In the genomic region with DNA sequence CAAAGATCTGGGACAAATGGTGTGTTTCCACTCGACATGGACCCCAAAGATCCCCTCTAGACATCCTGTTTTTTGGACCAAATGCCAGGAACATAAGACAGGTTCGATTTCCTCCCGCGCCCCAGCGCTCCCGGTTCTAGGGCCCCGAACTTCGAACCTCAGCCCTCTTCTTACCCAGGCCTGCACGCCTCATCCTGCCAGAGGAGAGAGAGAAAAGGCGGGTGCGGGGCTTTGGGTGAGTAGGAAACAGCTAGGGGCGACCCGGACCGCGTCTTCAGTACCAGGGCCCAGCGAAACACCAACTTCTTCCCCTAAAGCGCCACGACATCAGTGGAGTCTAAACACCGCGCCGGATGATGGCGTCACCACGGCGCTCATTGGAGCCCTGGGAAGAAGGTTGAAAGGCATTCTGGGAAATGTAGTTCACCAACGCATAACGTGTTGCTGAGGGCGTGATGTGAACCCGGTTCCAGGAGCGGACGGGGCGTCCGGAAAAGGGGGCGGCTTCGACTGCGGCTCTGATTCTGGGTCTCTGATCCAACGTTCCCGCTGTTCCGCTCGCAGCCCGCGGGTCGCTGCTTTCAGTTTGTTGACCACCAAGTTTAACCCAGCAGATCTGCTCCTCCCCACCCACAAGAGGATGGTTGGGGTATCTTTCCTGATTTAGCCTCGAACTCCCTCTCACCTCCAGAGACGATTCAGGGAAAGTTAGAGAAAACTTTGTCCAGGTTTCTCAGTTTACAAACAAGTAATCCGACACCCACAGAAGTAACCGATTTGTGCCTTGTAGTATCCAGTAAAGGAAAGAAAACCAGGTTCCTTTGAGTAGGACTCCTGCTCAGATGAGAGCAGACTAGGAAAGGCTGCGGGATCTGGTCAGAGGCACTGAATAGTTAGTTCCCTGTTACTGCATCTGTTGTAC, we compare ENCODE assay signal across 8 cellular contexts. TPM values are rescaled to one million over a fixed set of nuclear protein-coding genes. Genes with fewer than 3 reads are reported as not detected.
A peak's percentile ranks its signal among the peaks of the same experiment; 100 is the strongest.
DNase-seq lines count a peak whose midpoint lies in the region; ATAC-seq and TF ChIP-seq lines count a peak whose summit lies in the region.

A gene with protein sequence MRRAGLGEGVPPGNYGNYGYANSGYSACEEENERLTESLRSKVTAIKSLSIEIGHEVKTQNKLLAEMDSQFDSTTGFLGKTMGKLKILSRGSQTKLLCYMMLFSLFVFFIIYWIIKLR (minus strand): TSS at position 332 of the 922 bp plus-strand sequence. CDS start 139 bp downstream, at position 193.

- H3K36me3 ChIP-seq in SK-N-SH (replicated peaks in 1 of 2; ENCODE audit: control insufficient read depth in 1 of 2, insufficient read depth in 2 of 2, low read length in 1 of 2), result peaks cover 0 to 6% of the 10 kb centered on the region in 2 experiments

- H3K4me3 ChIP-seq in SK-N-SH (ENCODE audit: low read depth in 2 of 2, low read length in 1 of 2), result peak within 1 kb of the TSS; percentile 98 to 100

- peak within 1 kb of the TSS; percentile 80 to 92 for H3K27ac ChIP-seq in SK-N-SH (ENCODE audit: low read depth in 2 of 2, low read length in 1 of 2)

- TF ChIP-seq CTCF in SK-N-SH (IDR thresholded peaks at IDR 0.05), result no peak

- peak within 1 kb of the TSS; percentile 91 for H2AFZ ChIP-seq in SK-N-SH (ENCODE audit: low read depth)

- H3K79me2 ChIP-seq in SK-N-SH (ENCODE audit: insufficient read depth), result peaks cover 48% of the 10 kb centered on the region

- POLR2A ChIA-PET in SK-N-SH (lab: Yijun Ruan, JAX), result no interaction called here

- TF ChIP-seq EP300 in SK-N-SH (IDR thresholded peaks at IDR 0.05; ENCODE audit: borderline replicate concordance in 1 of 2, low read depth in 1 of 2, low read length in 1 of 2), result no peak; a peak in 1 of 4 replicates

- no peaks in the 10 kb centered on the region for H4K20me1 ChIP-seq in SK-N-SH (ENCODE audit: insufficient read depth)

- no peaks in the 10 kb centered on the region; the same call in 1 of the 2 replicates for H3K9me2 ChIP-seq in SK-N-SH

- under 1% methylated on average over 45 of the region's 47 CpGs for WGBS in SK-N-SH (ENCODE audit: low lambda C conversion rate)

- DNase-seq in GM04504 (ENCODE audit: low read depth) (peak; percentile 93), NCI-H1048 (lab: John Stamatoyannopoulos, UW) (peak; percentile 63), SK-N-SH (peak; percentile 93), germinal center (ENCODE audit: low spot score) (peak; percentile 93), non-pigmented ciliary epithelial cell (ENCODE audit: low read depth) (peak; percentile 82), superior temporal gyrus (ENCODE audit: extremely low spot score) (peak; percentile 100)
- DNase-seq in activated naive CD4-positive, alpha-beta T cell treated with anti-CD3 and anti-CD28 coated beads, Interleukin-2, amount 50 U/mL, for 16 hours, result peak; percentile 92

- TF ChIP-seq RAD21 in SK-N-SH (IDR thresholded peaks at IDR 0.05; ENCODE audit: low read length), result peak; percentile 20

- peak within 1 kb of the TSS; percentile 91 for H3K4me2 ChIP-seq in SK-N-SH

- CTCF ChIA-PET in SK-N-SH (lab: Yijun Ruan, JAX), result interaction anchor here (1.4 kb wide), 1 partner anchor 382 kb away, joined by 3 read pairs; no protein-coding TSS in a partner anchor

- no peaks in the 10 kb centered on the region for H3K9me3 ChIP-seq in SK-N-SH

- no peaks in the 10 kb centered on the region for H3K27me3 ChIP-seq in SK-N-SH (ENCODE audit: insufficient read depth)

- no peaks in the 10 kb centered on the region for H3F3A ChIP-seq in SK-N-SH (replicated peaks; ENCODE audit: insufficient read depth)

- H3K9ac ChIP-seq in SK-N-SH, result peak within 1 kb of the TSS; percentile 95

- H3K4me1 ChIP-seq in SK-N-SH (ENCODE audit: control insufficient read depth in 1 of 2, insufficient read depth in 2 of 2, low read depth in 1 of 2, low read length in 1 of 2), result peaks cover 6 to 13% of the 10 kb centered on the region in 2 experiments; a peak in 2 of 4 replicates

- peak; percentile 96 for ATAC-seq in HG02571 (IDR thresholded peaks at IDR 0.05; ENCODE audit: unreplicated experiment)

TF ChIP-seq in SK-N-SH, 30 proteins besides CTCF, POLR2A, EP300 and RAD21 (continues in another document):
- no peak for TF ChIP-seq NRF1 (IDR thresholded peaks at IDR 0.05; ENCODE audit: low read depth, low read length)
- no peak for TF ChIP-seq MEF2A (IDR thresholded peaks at IDR 0.05; ENCODE audit: borderline replicate concordance, low read depth)
- no peak; the same call in 1 of the 2 replicates for TF ChIP-seq TCF12 (IDR thresholded peaks at IDR 0.05)
- TF ChIP-seq NFIC (IDR thresholded peaks at IDR 0.05; ENCODE audit: borderline replicate concordance), result peak; percentile 36; the same call in 1 of the 2 replicates
- peak; percentile 91 for TF ChIP-seq CHD2 (IDR thresholded peaks at IDR 0.05; ENCODE audit: low read length, partially characterized antibody)
- TF ChIP-seq GATA2 (CRISPR knock-in tag; IDR thresholded peaks at IDR 0.05), result no peak
- no peak for TF ChIP-seq FOXM1 (IDR thresholded peaks at IDR 0.05; ENCODE audit: low read depth)
- peak; percentile 77 for TF ChIP-seq RFX5 (IDR thresholded peaks at IDR 0.05; ENCODE audit: low read length)
- TF ChIP-seq GABPA (IDR thresholded peaks at IDR 0.05; ENCODE audit: low read depth), result peak; percentile 57
- TF ChIP-seq, protein P1, sequence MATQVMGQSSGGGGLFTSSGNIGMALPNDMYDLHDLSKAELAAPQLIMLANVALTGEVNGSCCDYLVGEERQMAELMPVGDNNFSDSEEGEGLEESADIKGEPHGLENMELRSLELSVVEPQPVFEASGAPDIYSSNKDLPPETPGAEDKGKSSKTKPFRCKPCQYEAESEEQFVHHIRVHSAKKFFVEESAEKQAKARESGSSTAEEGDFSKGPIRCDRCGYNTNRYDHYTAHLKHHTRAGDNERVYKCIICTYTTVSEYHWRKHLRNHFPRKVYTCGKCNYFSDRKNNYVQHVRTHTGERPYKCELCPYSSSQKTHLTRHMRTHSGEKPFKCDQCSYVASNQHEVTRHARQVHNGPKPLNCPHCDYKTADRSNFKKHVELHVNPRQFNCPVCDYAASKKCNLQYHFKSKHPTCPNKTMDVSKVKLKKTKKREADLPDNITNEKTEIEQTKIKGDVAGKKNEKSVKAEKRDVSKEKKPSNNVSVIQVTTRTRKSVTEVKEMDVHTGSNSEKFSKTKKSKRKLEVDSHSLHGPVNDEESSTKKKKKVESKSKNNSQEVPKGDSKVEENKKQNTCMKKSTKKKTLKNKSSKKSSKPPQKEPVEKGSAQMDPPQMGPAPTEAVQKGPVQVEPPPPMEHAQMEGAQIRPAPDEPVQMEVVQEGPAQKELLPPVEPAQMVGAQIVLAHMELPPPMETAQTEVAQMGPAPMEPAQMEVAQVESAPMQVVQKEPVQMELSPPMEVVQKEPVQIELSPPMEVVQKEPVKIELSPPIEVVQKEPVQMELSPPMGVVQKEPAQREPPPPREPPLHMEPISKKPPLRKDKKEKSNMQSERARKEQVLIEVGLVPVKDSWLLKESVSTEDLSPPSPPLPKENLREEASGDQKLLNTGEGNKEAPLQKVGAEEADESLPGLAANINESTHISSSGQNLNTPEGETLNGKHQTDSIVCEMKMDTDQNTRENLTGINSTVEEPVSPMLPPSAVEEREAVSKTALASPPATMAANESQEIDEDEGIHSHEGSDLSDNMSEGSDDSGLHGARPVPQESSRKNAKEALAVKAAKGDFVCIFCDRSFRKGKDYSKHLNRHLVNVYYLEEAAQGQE (IDR thresholded peaks at IDR 0.05; ENCODE audit: low read depth, low read length), result no peak
- TF ChIP-seq, protein P2, sequence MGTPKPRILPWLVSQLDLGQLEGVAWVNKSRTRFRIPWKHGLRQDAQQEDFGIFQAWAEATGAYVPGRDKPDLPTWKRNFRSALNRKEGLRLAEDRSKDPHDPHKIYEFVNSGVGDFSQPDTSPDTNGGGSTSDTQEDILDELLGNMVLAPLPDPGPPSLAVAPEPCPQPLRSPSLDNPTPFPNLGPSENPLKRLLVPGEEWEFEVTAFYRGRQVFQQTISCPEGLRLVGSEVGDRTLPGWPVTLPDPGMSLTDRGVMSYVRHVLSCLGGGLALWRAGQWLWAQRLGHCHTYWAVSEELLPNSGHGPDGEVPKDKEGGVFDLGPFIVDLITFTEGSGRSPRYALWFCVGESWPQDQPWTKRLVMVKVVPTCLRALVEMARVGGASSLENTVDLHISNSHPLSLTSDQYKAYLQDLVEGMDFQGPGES (IDR thresholded peaks at IDR 0.05; ENCODE audit: low read depth, low read length), result 0 out of 2 replicates have a peak, but pooled peaks have one; percentile 41
- TF ChIP-seq, protein P3, sequence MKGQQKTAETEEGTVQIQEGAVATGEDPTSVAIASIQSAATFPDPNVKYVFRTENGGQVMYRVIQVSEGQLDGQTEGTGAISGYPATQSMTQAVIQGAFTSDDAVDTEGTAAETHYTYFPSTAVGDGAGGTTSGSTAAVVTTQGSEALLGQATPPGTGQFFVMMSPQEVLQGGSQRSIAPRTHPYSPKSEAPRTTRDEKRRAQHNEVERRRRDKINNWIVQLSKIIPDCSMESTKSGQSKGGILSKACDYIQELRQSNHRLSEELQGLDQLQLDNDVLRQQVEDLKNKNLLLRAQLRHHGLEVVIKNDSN (IDR thresholded peaks at IDR 0.05; ENCODE audit: borderline replicate concordance, low read depth), result no peak
- peak; percentile 82 for TF ChIP-seq RCOR1 (IDR thresholded peaks at IDR 0.05; ENCODE audit: low read length)
- peak; percentile 80 for TF ChIP-seq TAF1 (IDR thresholded peaks at IDR 0.05; ENCODE audit: borderline replicate concordance, low read depth, low read length)
- TF ChIP-seq POLR2AphosphoS5 (IDR thresholded peaks at IDR 0.05; ENCODE audit: low read depth, low read length), result peak; percentile 94
- TF ChIP-seq, protein P4, sequence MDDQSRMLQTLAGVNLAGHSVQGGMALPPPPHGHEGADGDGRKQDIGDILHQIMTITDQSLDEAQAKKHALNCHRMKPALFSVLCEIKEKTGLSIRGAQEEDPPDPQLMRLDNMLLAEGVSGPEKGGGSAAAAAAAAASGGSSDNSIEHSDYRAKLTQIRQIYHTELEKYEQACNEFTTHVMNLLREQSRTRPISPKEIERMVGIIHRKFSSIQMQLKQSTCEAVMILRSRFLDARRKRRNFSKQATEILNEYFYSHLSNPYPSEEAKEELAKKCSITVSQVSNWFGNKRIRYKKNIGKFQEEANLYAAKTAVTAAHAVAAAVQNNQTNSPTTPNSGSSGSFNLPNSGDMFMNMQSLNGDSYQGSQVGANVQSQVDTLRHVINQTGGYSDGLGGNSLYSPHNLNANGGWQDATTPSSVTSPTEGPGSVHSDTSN (IDR thresholded peaks at IDR 0.05), result no peak
- peak; percentile 15; the same call in 1 of the 2 replicates for TF ChIP-seq SMC3 (IDR thresholded peaks at IDR 0.05; ENCODE audit: low read depth, low read length)
- TF ChIP-seq JUND (IDR thresholded peaks at IDR 0.05), result no peak
- no peak; the same call in 1 of the 2 replicates for TF ChIP-seq FOSL2 (IDR thresholded peaks at IDR 0.05; ENCODE audit: borderline replicate concordance, low read depth)

RNA-seq across cellular contexts. Expression of the gene that starts here (rescaled TPM):
- 20.1 and 27.7 TPM in 2 replicates for polyA plus RNA-seq in SK-N-SH (2012; rRNA removed)
- 33.3 and 44.5 TPM in 2 replicates for polyA plus RNA-seq in SK-N-SH (2012; cell fraction: cytosol; rRNA removed)
- 11.5 and 16.6 TPM in 2 replicates for polyA plus RNA-seq in SK-N-SH (2012; cell fraction: nucleus; rRNA removed)

Comparison
In these comparisons a context has a peak if more than half of its experiments do, and no peak if none do; other contexts are left out.
1. Peak in every context shown above with its lines: DNase-seq, ATAC-seq, H3K4me3 ChIP-seq and H3K27ac ChIP-seq.